In the genomic region with DNA sequence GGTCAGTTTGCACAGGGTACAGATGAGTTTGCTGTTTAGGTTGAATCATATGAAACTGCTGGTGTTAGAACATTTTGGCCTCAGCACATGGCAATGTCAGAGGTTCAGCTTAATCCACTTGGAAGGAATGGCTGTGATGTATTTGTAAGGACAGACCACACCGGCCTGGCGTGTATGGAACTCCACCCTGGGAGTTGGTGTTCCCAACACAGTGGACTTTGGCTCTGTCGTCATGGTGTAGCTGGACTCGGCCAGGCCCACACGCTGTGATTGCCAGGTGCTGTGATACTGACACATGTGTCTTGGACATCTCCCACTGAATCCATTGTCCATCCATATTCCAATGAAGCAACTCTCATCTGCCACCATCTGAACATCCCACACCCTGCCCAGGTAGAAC, we compare ENCODE assay signal across 32 cellular contexts.
DNase-seq lines count a peak whose midpoint lies in the region; ATAC-seq, FAIRE-seq and TF ChIP-seq lines count a peak whose summit lies in the region.
"Had no signal": no experiment of that assay in that cellular context is flagged by ENCODE, and none has a peak within 500 bp of the region (broad histone marks: within the 10 kb centered on the region; RNA-seq: fewer than 3 reads in every experiment).

No MANE protein-coding gene starts in this region.

- H3K27me3 ChIP-seq in duodenal mucosa (ENCODE audit: control insufficient read depth in 1 of 2, insufficient read depth in 2 of 2, low read length in 2 of 2), result no peaks in the 10 kb centered on the region
- H3K27me3 ChIP-seq in pancreas, result no peaks in the 10 kb centered on the region
- H3K27me3 ChIP-seq: ascending aorta, dorsolateral prefrontal cortex had no signal

- peak overlapping the region in 1 of 2 donors; percentile 22 for H3K9ac ChIP-seq in duodenal mucosa (ENCODE audit: low read depth in 1 of 2, low read length in 2 of 2)
- H3K9ac ChIP-seq: KMS-11 had no signal

- WGBS in pancreas, 2 donors, result 36 to 38% methylated on average over 5 of the region's 5 CpGs

- no peak for FAIRE-seq in pancreas (lab: Jason Lieb, UNC)
- FAIRE-seq: GM12892, HTR-8/SVneo had no signal

- DNase-seq in left kidney (ENCODE audit: low read depth, low spot score) (peak; percentile 14), pancreas (peak in 2 of 6 donors; percentile 31 to 48), DMS 273 treated with DMSO at 0.1 percent for 48 hours (lab: John Stamatoyannopoulos, UW) (no peak), NCI-H524 treated with DMSO at 0.1 percent for 48 hours (lab: John Stamatoyannopoulos, UW) (no peak), SKM-1 treated with dmso at 0.1 percent for 144 hours (lab: John Stamatoyannopoulos, UW; ENCODE audit: unreplicated experiment) (no peak)
- DNase-seq: activated CD4-positive, alpha-beta T cell treated with anti-CD3 and anti-CD28 coated beads for 1 hour; activated CD8-positive, alpha-beta T cell treated with anti-CD3 and anti-CD28 coated beads for 36 hours; activated naive CD8-positive, alpha-beta T cell treated with anti-CD3 and anti-CD28 coated beads, Interleukin-2, amount 10 ng/mL, durations not matched to agents 7 days and 5 days; CD4-positive, alpha-beta T cell; central memory CD4-positive, alpha-beta T cell; dorsolateral prefrontal cortex; GOT3; HFFc6; kidney glomerular epithelial cell; MM.1S; naive thymus-derived CD4-positive, alpha-beta T cell; NCI-H2081; NCI-H226; NCI-H82; occipital lobe; RPMI8226; stimulated activated CD4-positive, alpha-beta T cell treated with anti-CD3 and anti-CD28 coated beads, Interleukin-12 subunit alpha, Interleukin-12 subunit beta, amount 100 ng/mL, for 4 hours; stimulated activated CD4-positive, alpha-beta T cell treated with anti-CD3 and anti-CD28 coated beads, Interleukin-4, amount 100 ng/mL, for 1 hour; T-helper 17 cell had no signal

- no peak for TF ChIP-seq CTCF in 22Rv1 (IDR thresholded peaks at IDR 0.05)
- no peak for TF ChIP-seq CTCF in pancreas (IDR thresholded peaks at IDR 0.05)

- H3K4me3 ChIP-seq in duodenal mucosa (ENCODE audit: low read depth in 1 of 2, low read length in 2 of 2) (no peak overlapping the region), pancreas (no peak overlapping the region)
- H3K4me3 ChIP-seq: ascending aorta, dorsolateral prefrontal cortex, SK-N-MC had no signal

- H3K36me3 ChIP-seq in duodenal mucosa (ENCODE audit: control insufficient read depth in 1 of 2, insufficient read depth in 2 of 2, low read length in 2 of 2) (peaks cover 1 to 2% of the 10 kb centered on the region in 2 donors), pancreas (no peaks in the 10 kb centered on the region)

- H3K4me1 ChIP-seq in duodenal mucosa (ENCODE audit: control insufficient read depth in 1 of 2, insufficient read depth in 2 of 2, low read length in 2 of 2) (peaks cover 25 to 29% of the 10 kb centered on the region in 2 donors), pancreas (peaks cover 0 to 5% (median 4%) of the 10 kb centered on the region in 3 donors)

- H3K9me3 ChIP-seq in duodenal mucosa (ENCODE audit: control insufficient read depth in 1 of 2, low read length in 2 of 2) (peaks cover 3 to 8% of the 10 kb centered on the region in 2 donors), pancreas (no peaks in the 10 kb centered on the region)
- H3K9me3 ChIP-seq: ascending aorta had no signal

- intact Hi-C loops in pancreas (cut with DNase I), result no loop called here

- ATAC-seq in pancreas (peak; percentile 62 to 79 (median 73)), GM19351 (IDR thresholded peaks at IDR 0.05; ENCODE audit: unreplicated experiment) (no peak)
- ATAC-seq: activated CD8-positive, alpha-beta T cell treated with anti-CD3 and anti-CD28 coated beads for 36 hours; naive thymus-derived CD4-positive, alpha-beta T cell; T-helper 17 cell had no signal

- H3K27ac ChIP-seq in 22Rv1 (peak overlapping the region; percentile 74), duodenal mucosa (ENCODE audit: low read depth, low read length) (peak overlapping the region; percentile 45), pancreas (no peak overlapping the region)
- H3K27ac ChIP-seq: ascending aorta, dorsolateral prefrontal cortex, KMS-11, SK-N-MC had no signal

Comparison
In these comparisons a context has a peak if more than half of its experiments do, and no peak if none do; other contexts are left out.
1. H3K27ac ChIP-seq: peak in 22Rv1 (single experiment) and duodenal mucosa (single experiment); none in pancreas (0 of 4).